In the genomic region with DNA sequence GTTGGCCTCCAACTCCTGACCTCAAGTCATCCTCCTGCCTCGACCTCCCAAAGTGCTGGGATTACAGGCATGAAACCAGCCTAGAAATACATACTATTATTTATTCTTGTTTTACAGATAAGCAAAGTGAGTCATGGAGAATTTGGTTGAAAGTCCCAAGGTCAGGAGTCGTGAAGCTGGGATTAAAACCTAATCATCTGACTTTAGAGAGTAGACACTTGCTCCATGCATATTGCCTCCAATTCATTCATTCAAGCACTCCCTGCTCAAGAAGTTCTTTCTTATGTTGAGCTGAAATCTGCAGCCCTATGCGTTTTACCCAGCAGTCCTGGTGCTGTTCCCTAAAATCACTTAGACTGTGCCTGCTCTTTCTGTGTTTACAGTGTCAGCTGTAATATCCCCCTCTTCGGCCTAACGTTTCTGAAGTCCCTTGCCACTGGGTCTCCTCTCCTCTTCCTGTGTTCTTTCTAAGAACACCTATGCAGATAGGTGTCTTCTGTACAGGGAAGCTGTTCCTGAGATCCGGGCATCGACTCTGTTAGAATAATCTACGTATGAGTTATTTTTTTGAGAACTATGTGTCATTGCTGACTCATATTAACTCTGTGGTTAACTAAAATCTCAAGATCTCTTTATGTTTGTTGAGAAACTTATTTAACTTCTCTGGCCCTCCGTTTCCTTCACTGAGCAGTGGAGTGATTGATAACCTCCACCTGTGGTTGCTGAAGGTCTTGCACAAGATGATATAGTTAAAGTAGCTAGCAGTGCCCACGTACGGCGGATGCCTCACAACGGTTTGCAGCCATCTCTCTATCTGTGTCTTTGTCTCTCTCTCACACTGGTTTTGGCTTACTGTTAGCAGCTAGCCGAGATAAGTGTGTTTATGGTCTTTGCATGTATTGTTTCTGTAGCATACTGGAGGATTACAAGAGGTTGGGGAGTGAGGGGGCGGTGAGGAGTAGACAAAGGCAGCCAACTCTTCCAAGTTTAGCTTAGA, we compare ENCODE assay signal across 8 cellular contexts. TPM values are rescaled to one million over a fixed set of nuclear protein-coding genes. Genes with fewer than 3 reads are reported as not detected.
A peak's percentile ranks its signal among the peaks of the same experiment; 100 is the strongest.
DNase-seq lines count a peak whose midpoint lies in the region; ATAC-seq and TF ChIP-seq lines count a peak whose summit lies in the region.

No MANE protein-coding gene starts in this region.

- H3K27ac Mint-ChIP-seq in chondrocyte (ENCODE audit: unreplicated experiment), result peak overlapping the region; percentile 82

- peak overlapping the region; percentile 10 for H3K4me3 ChIP-seq in retinal pigment epithelial cell (ENCODE audit: low read length)

- no peak overlapping the region for H3K4me3 Mint-ChIP-seq in chondrocyte (ENCODE audit: unreplicated experiment)

- ATAC-seq in HG03571 (IDR thresholded peaks at IDR 0.05; ENCODE audit: unreplicated experiment) (peak; percentile 44), HG02798 (IDR thresholded peaks at IDR 0.05; ENCODE audit: poor library complexity, unreplicated experiment) (no peak)

- TF ChIP-seq CTCF in chondrocyte (IDR thresholded peaks at IDR 0.05) (no peak), retinal pigment epithelial cell (conservative IDR thresholded peaks at IDR 0.05; ENCODE audit: low read depth, low read length) (no peak)

- no peaks in the 10 kb centered on the region for H3K27me3 Mint-ChIP-seq in chondrocyte (ENCODE audit: low read depth)

- H3K9me3 Mint-ChIP-seq in chondrocyte (ENCODE audit: low read depth), result no peaks in the 10 kb centered on the region

- peaks cover 42% of the 10 kb centered on the region for H3K4me1 Mint-ChIP-seq in chondrocyte (ENCODE audit: low read depth)

- no peaks in the 10 kb centered on the region for H3K36me3 Mint-ChIP-seq in chondrocyte (ENCODE audit: low read depth)

- DNase-seq in activated CD4-positive, CD25-positive, alpha-beta regulatory T cell (lab: John Stamatoyannopoulos, UW), result peak; percentile 15 to 27 (median 22)
- DNase-seq in activated CD4-positive, CD25-positive, alpha-beta regulatory T cell treated with anti-CD3 and anti-CD28 coated beads, Interleukin-2, amount 50 U/mL, for 72 hours, result no peak
- DNase-seq in activated CD4-positive, CD25-positive, alpha-beta regulatory T cell treated with anti-CD3 and anti-CD28 coated beads, Interleukin-2, amount 50 U/mL, for 16 hours (ENCODE audit: low read depth, low spot score), result peak; percentile 31
- DNase-seq in chondrocyte (ENCODE audit: low spot score) (no peak), retinal pigment epithelial cell (ENCODE audit: low read depth) (peak; percentile 61), NCI-H1930 (lab: John Stamatoyannopoulos, UW) (no peak)

RNA-seq across cellular contexts. Expression of gene ALOX5AP, which starts 4.6 kb away (rescaled TPM):
- 0.57 to 2.1 TPM (median 1.1 TPM) in 3 replicates for total RNA-seq in chondrocyte

Comparison
In these comparisons a context has a peak if more than half of its experiments do, and no peak if none do; other contexts are left out.
1. DNase-seq: peak in activated CD4-positive, CD25-positive, alpha-beta regulatory T cell (4 of 4), activated CD4-positive, CD25-positive, alpha-beta regulatory T cell treated with anti-CD3 and anti-CD28 coated beads, Interleukin-2, amount 50 U/mL, for 16 hours (single experiment) and retinal pigment epithelial cell (single experiment); none in activated CD4-positive, CD25-positive, alpha-beta regulatory T cell treated with anti-CD3 and anti-CD28 coated beads, Interleukin-2, amount 50 U/mL, for 72 hours (single experiment), chondrocyte (single experiment) and NCI-H1930 (0 of 2).